In genomic region chr10:84193846-84194423, GRCh38 we compare ENCODE assay signal across 9 cellular contexts. TPM values are rescaled to one million over a fixed set of nuclear protein-coding genes. Genes with fewer than 3 reads are reported as not detected.
DNase-seq lines count a peak whose midpoint lies in the region; ATAC-seq, FAIRE-seq and TF ChIP-seq lines count a peak whose summit lies in the region.
"Had no signal": no experiment of that assay in that cellular context is flagged by ENCODE, and none has a peak within 500 bp of the region (broad histone marks: within the 10 kb centered on the region; RNA-seq: fewer than 3 reads in every experiment).

No MANE protein-coding gene starts in this region.

- H3K79me2 ChIP-seq in astrocyte (ENCODE audit: insufficient read depth, low read length) = no peaks in the 10 kb centered on the region
- no peaks in the 10 kb centered on the region for H3K79me2 ChIP-seq in mesendoderm (ENCODE audit: control insufficient read depth, insufficient read depth, low read length)

- no peaks in the 10 kb centered on the region for H3K4me1 Mint-ChIP-seq in astrocyte (ENCODE audit: low read depth, unreplicated experiment)

- H2AK5ac ChIP-seq in mesendoderm (ENCODE audit: low read length) = no peak overlapping the region

- H3K4me1 ChIP-seq in A549 (peaks cover 4% of the 10 kb centered on the region; the same call in 1 of the 3 replicates), astrocyte (ENCODE audit: insufficient read depth, low read length) (no peaks in the 10 kb centered on the region), mesendoderm (ENCODE audit: control insufficient read depth, low read depth, low read length) (no peaks in the 10 kb centered on the region)

- H3K27me3 Mint-ChIP-seq in astrocyte (ENCODE audit: low read depth, unreplicated experiment) = peaks cover 68% of the 10 kb centered on the region

- no peaks in the 10 kb centered on the region for H3K79me1 ChIP-seq in mesendoderm (ENCODE audit: low read length)

- H3K36me3 Mint-ChIP-seq in astrocyte (ENCODE audit: low read depth, unreplicated experiment) = peaks cover 3% of the 10 kb centered on the region

- H4K20me1 ChIP-seq in astrocyte (ENCODE audit: insufficient read depth, low read length) = no peaks in the 10 kb centered on the region

- CTCF ChIA-PET in A549 (lab: Yijun Ruan, JAX) = interaction anchor here (1.2 to 1.9 kb wide), 2 partner anchors 9 to 19 kb away, joined by 3 to 5 read pairs; no protein-coding TSS in a partner anchor

- no peak overlapping the region for H2BK5ac ChIP-seq in mesendoderm (ENCODE audit: low read length)

- H3K4me3 ChIP-seq in A549 (peak overlapping the region; percentile 50), astrocyte (ENCODE audit: insufficient read depth, low read depth, low read length) (no peak overlapping the region), mesendoderm (ENCODE audit: low read length) (no peak overlapping the region)

- H3K27ac ChIP-seq in A549 = peak overlapping the region in 1 of 2 experiments; percentile 73; a peak in 1 of 6 replicates
- H3K27ac ChIP-seq in astrocyte (ENCODE audit: low read depth, low read length) = no peak overlapping the region
- H3K27ac ChIP-seq in mesendoderm (ENCODE audit: low read depth, low read length) = no peak overlapping the region

- no peak overlapping the region for H3K23ac ChIP-seq in mesendoderm (ENCODE audit: low read length)

- H4K5ac ChIP-seq in mesendoderm (ENCODE audit: low read length) = no peak overlapping the region

- DNase-seq in A549 (ENCODE audit: low read depth in 1 of 2, low spot score in 1 of 2) (no peak), astrocyte (ENCODE audit: low read depth) (no peak), mesendoderm (no peak), GM13977 (ENCODE audit: low spot score) (no peak)
- no peak for DNase-seq in stimulated activated CD4-positive, alpha-beta T cell treated with anti-CD3 and anti-CD28 coated beads, Interleukin-2, amount 100 ng/mL, for 24 hours
- no peak for DNase-seq in activated effector memory CD4-positive, alpha-beta T cell treated with Interleukin-2 at 50 U/mL for 16 hours

- no peaks in the 10 kb centered on the region for H3K9me3 Mint-ChIP-seq in astrocyte (ENCODE audit: unreplicated experiment)

- H3K9ac ChIP-seq in astrocyte (ENCODE audit: low read length) = no peak overlapping the region
- H3K9ac ChIP-seq in mesendoderm (ENCODE audit: low read length) = no peak overlapping the region

- FAIRE-seq in A549 (lab: Jason Lieb, UNC) (no peak), astrocyte (lab: Jason Lieb, UNC) (no peak)

- no peak overlapping the region for H3K4me3 Mint-ChIP-seq in astrocyte (ENCODE audit: unreplicated experiment)

- H3K9me3 ChIP-seq in A549 (no peaks in the 10 kb centered on the region), astrocyte (ENCODE audit: insufficient read depth, low read depth, low read length) (no peaks in the 10 kb centered on the region)

- 77% methylated on average over 5 of the region's 5 CpGs for WGBS in A549 (ENCODE audit: missing lambda C conversion rate)
- no CpG with 5 or more reads among the region's 5 CpGs for WGBS in mesendoderm (ENCODE audit: extremely low coverage, insufficient coverage, low lambda C conversion rate)

- no peak overlapping the region for H3K4ac ChIP-seq in mesendoderm (ENCODE audit: low read depth, low read length)

- H3K56ac ChIP-seq in mesendoderm (ENCODE audit: low read length) = no peak overlapping the region

- no peak overlapping the region for H3K18ac ChIP-seq in mesendoderm (ENCODE audit: low read length)

- H2BK15ac ChIP-seq in mesendoderm (replicated peaks; ENCODE audit: low read depth) = no peak overlapping the region

- no peak for TF ChIP-seq POLR2A in A549 (IDR thresholded peaks at IDR 0.05; ENCODE audit: low read length)

- H3K27ac Mint-ChIP-seq in astrocyte (ENCODE audit: unreplicated experiment) = no peak overlapping the region

- POLR2A ChIA-PET in A549 (lab: Yijun Ruan, JAX) = no interaction called here

- TF ChIP-seq EP300 in A549 (IDR thresholded peaks at IDR 0.05) = no peak

- ATAC-seq in A549 (no peak), GM21447 (IDR thresholded peaks at IDR 0.05; ENCODE audit: unreplicated experiment) (peak; percentile 12), GM18520 (IDR thresholded peaks at IDR 0.05; ENCODE audit: unreplicated experiment) (no peak)

- in situ Hi-C loops in GM13977 (cut with MboI; ENCODE audit: low pct_unique_long_range_greater_than_20kb, low sequenced_read_pairs, unreplicated experiment) = no loop called here

- peak overlapping the region; percentile 41 for H2AFZ ChIP-seq in astrocyte (ENCODE audit: low read depth, low read length)

- TF ChIP-seq CTCF in A549 (IDR thresholded peaks at IDR 0.05) (no peak), astrocyte (IDR thresholded peaks at IDR 0.05; ENCODE audit: insufficient read depth, low read depth, low read length) (no peak), GM13977 (IDR thresholded peaks at IDR 0.05; ENCODE audit: extremely low read depth, insufficient read depth, missing control alignments) (no peak)

- peaks cover 26% of the 10 kb centered on the region for H3K27me3 ChIP-seq in astrocyte (ENCODE audit: insufficient read depth, low read length)
- peaks cover 18% of the 10 kb centered on the region for H3K27me3 ChIP-seq in mesendoderm (ENCODE audit: insufficient read depth, low read length, poor library complexity)

- no peak overlapping the region for H4K8ac ChIP-seq in mesendoderm (ENCODE audit: low read depth, low read length)

- TF ChIP-seq RAD21 in A549 (conservative IDR thresholded peaks at IDR 0.05 in 1 of 2, IDR thresholded peaks at IDR 0.05 in 1 of 2) = no peak

- no peak overlapping the region for H2BK120ac ChIP-seq in mesendoderm (ENCODE audit: low read depth, low read length)

- H3K4me2 ChIP-seq in A549 (peak overlapping the region; percentile 96), astrocyte (ENCODE audit: low read length) (peak overlapping the region; percentile 80), mesendoderm (ENCODE audit: low read length) (peak overlapping the region; percentile 40)

- H3K36me3 ChIP-seq in astrocyte (ENCODE audit: insufficient read depth, low read length) (no peaks in the 10 kb centered on the region), mesendoderm (ENCODE audit: control insufficient read depth, insufficient read depth, low read length) (no peaks in the 10 kb centered on the region)

TF ChIP-seq in A549, 52 proteins besides CTCF, POLR2A, EP300 and RAD21:
- TF ChIP-seq KDM5A (IDR thresholded peaks at IDR 0.05) (no peak), NR3C1 (IDR thresholded peaks at IDR 0.05) (no peak), EHMT2 (IDR thresholded peaks at IDR 0.05; ENCODE audit: low read depth) (no peak), PHF8 (IDR thresholded peaks at IDR 0.05; ENCODE audit: borderline replicate concordance, low read depth) (no peak), MAFK (IDR thresholded peaks at IDR 0.05; ENCODE audit: partially characterized antibody) (no peak), HES2 (IDR thresholded peaks at IDR 0.05) (no peak), MYC (IDR thresholded peaks at IDR 0.05; ENCODE audit: borderline replicate concordance, low read length) (no peak), JUN (IDR thresholded peaks at IDR 0.05) (no peak), ZNF302 (CRISPR knock-in tag; IDR thresholded peaks at IDR 0.05) (no peak)

RNA-seq across cellular contexts. Expression of gene CDHR1, which starts 0.4 kb away (rescaled TPM):
- 0.04 and 0.05 TPM in 2 replicates for polyA plus RNA-seq in A549 (2011; rRNA removed)
- polyA plus RNA-seq in A549 (2012; cell fraction: cytosol; rRNA removed) = 0.05 and 0.12 TPM in 2 replicates
- polyA plus RNA-seq in A549 (2012; cell fraction: nucleus; rRNA removed) = 0.22 and 0.28 TPM in 2 replicates
- polyA plus RNA-seq in A549 (2017; fragmentation: RNase III; extraction: RNeasy Plus Mini Kit Qiagen cat#74134 plus additional on column Dnase treatment) = 0.03 to 0.10 TPM (median 0.09 TPM) in 3 replicates
- polyA minus RNA-seq in A549 (2011; rRNA and poly(A)+ RNA removed) = 0.29 TPM in 1 of 2 replicates, not detected in the other
- 0.41 and 0.75 TPM in 2 replicates for total RNA-seq in astrocyte
- 6.2 TPM for polyA plus RNA-seq in mesendoderm (2013, experiment 1 of 2)
- polyA plus RNA-seq in mesendoderm (2013, experiment 2 of 2) = 5.9 TPM

RNA-seq across cellular contexts. Expression of gene GPR15LG, which starts 20.3 kb away (rescaled TPM):
- polyA plus RNA-seq in A549 (2011; rRNA removed) (not detected in 2 replicates), A549 (2017; fragmentation: RNase III; extraction: RNeasy Plus Mini Kit Qiagen cat#74134 plus additional on column Dnase treatment) (not detected in 3 replicates)
- not detected in 2 replicates for polyA plus RNA-seq in A549 (2012; cell fraction: cytosol; rRNA removed)
- polyA plus RNA-seq in A549 (2012; cell fraction: nucleus; rRNA removed) = not detected in 2 replicates
- polyA minus RNA-seq in A549 (2011; rRNA and poly(A)+ RNA removed) = not detected in 2 replicates
- total RNA-seq in astrocyte = not detected in 2 replicates
- polyA plus RNA-seq in mesendoderm (2013, experiment 1 of 2) = not detected
- not detected for polyA plus RNA-seq in mesendoderm (2013, experiment 2 of 2)
- total RNA-seq: skeletal muscle tissue had no signal

RNA-seq across cellular contexts. Expression of gene LRIT2, which starts 31.4 kb away (rescaled TPM):
- polyA plus RNA-seq in A549 (2011; rRNA removed) = not detected in 2 replicates
- not detected in 2 replicates for polyA plus RNA-seq in A549 (2012; cell fraction: cytosol; rRNA removed)
- polyA plus RNA-seq in A549 (2012; cell fraction: nucleus; rRNA removed) = not detected in 2 replicates
- polyA plus RNA-seq in A549 (2017; fragmentation: RNase III; extraction: RNeasy Plus Mini Kit Qiagen cat#74134 plus additional on column Dnase treatment) = not detected in 3 replicates
- not detected in 2 replicates for polyA minus RNA-seq in A549 (2011; rRNA and poly(A)+ RNA removed)
- total RNA-seq in astrocyte = not detected in 2 replicates
- polyA plus RNA-seq in mesendoderm (2013, experiment 1 of 2) = not detected
- polyA plus RNA-seq in mesendoderm (2013, experiment 2 of 2) = not detected
- total RNA-seq: skeletal muscle tissue had no signal

RNA-seq across cellular contexts. Expression of gene LRIT1, which starts 47.4 kb away (rescaled TPM):
- polyA plus RNA-seq in A549 (2011; rRNA removed) (not detected in 2 replicates), A549 (2017; fragmentation: RNase III; extraction: RNeasy Plus Mini Kit Qiagen cat#74134 plus additional on column Dnase treatment) (not detected in 3 replicates)
- not detected in 2 replicates for polyA plus RNA-seq in A549 (2012; cell fraction: cytosol; rRNA removed)
- not detected in 2 replicates for polyA plus RNA-seq in A549 (2012; cell fraction: nucleus; rRNA removed)
- not detected in 2 replicates for polyA minus RNA-seq in A549 (2011; rRNA and poly(A)+ RNA removed)
- total RNA-seq in astrocyte = not detected in 2 replicates
- not detected for polyA plus RNA-seq in mesendoderm (2013, experiment 1 of 2)
- not detected for polyA plus RNA-seq in mesendoderm (2013, experiment 2 of 2)
- total RNA-seq: skeletal muscle tissue had no signal

RNA-seq across cellular contexts. Expression of gene RGR, which starts 50.9 kb away (rescaled TPM):
- not detected in 2 replicates for polyA plus RNA-seq in A549 (2011; rRNA removed)
- not detected in 2 replicates for polyA plus RNA-seq in A549 (2012; cell fraction: cytosol; rRNA removed)
- polyA plus RNA-seq in A549 (2012; cell fraction: nucleus; rRNA removed) = not detected in 2 replicates
- not detected in 3 replicates for polyA plus RNA-seq in A549 (2017; fragmentation: RNase III; extraction: RNeasy Plus Mini Kit Qiagen cat#74134 plus additional on column Dnase treatment)
- not detected in 2 replicates for polyA minus RNA-seq in A549 (2011; rRNA and poly(A)+ RNA removed)
- total RNA-seq in astrocyte = not detected in 2 replicates
- not detected for polyA plus RNA-seq in mesendoderm (2013, experiment 1 of 2)
- polyA plus RNA-seq in mesendoderm (2013, experiment 2 of 2) = not detected

Comparison
In these comparisons a context has a peak if more than half of its experiments do, and no peak if none do; other contexts are left out.
1. H3K4me2 ChIP-seq: peak in every context shown above with its lines; median percentile 96 in A549; 80 in astrocyte; 40 in mesendoderm.